ENCODE assay signal across 22 cellular contexts in genomic region chr10:32244011-32244410, GRCh38.
DNase-seq lines count a peak whose midpoint lies in the region; ATAC-seq lines count a peak whose summit lies in the region.
"Had no signal": no experiment of that assay in that cellular context is flagged by ENCODE, and none has a peak within 500 bp of the region (broad histone marks: within the 10 kb centered on the region; RNA-seq: fewer than 3 reads in every experiment).

No MANE protein-coding gene starts in this region.

- peak overlapping the region; percentile 27 for H3K27ac Mint-ChIP-seq in T-helper 2 cell treated with Interferon-gamma antibody and Interleukin-4, amounts not matched to agents 5 μg/mL and 100 μg/mL, for 36 hours
- H3K27ac Mint-ChIP-seq in activated naive CD4-positive, alpha-beta T cell treated with anti-CD3 and anti-CD28 coated beads, Interleukin-2, amount 50 U/mL, for 72 hours = peak overlapping the region; percentile 70 to 90
- H3K27ac Mint-ChIP-seq in activated T-helper 17 cell treated with anti-CD3 and anti-CD28 coated beads, Interleukin-2, amount 50 U/mL, for 72 hours = peak overlapping the region; percentile 91
- peak overlapping the region; percentile 45 for H3K27ac Mint-ChIP-seq in stimulated activated memory B cell treated with anti-CD40 and anti-IgM and Interleukin-4, amounts not matched to agents 10 μg/mL and 1 μg/mL and 100 μg/mL, for 72 hours
- H3K27ac Mint-ChIP-seq: B cell, HFFc6 had no signal

- no peak overlapping the region for H3K4me3 Mint-ChIP-seq in T-helper 2 cell treated with Interferon-gamma antibody and Interleukin-4, amounts not matched to agents 5 μg/mL and 100 μg/mL, for 36 hours
- peak overlapping the region; percentile 49 for H3K4me3 Mint-ChIP-seq in activated T-helper 17 cell treated with anti-CD3 and anti-CD28 coated beads, Interleukin-2, amount 50 U/mL, for 72 hours
- H3K4me3 Mint-ChIP-seq in stimulated activated memory B cell treated with anti-CD40 and anti-IgM and Interleukin-4, amounts not matched to agents 10 μg/mL and 1 μg/mL and 100 μg/mL, for 72 hours = no peak overlapping the region
- H3K4me3 Mint-ChIP-seq: B cell, HFFc6 had no signal

- no peaks in the 10 kb centered on the region for H3K36me3 Mint-ChIP-seq in T-helper 2 cell treated with Interferon-gamma antibody and Interleukin-4, amounts not matched to agents 5 μg/mL and 100 μg/mL, for 36 hours (ENCODE audit: low read depth)
- no peaks in the 10 kb centered on the region for H3K36me3 Mint-ChIP-seq in activated naive CD4-positive, alpha-beta T cell treated with anti-CD3 and anti-CD28 coated beads, Interleukin-2, amount 50 U/mL, for 72 hours
- peaks cover 6% of the 10 kb centered on the region for H3K36me3 Mint-ChIP-seq in activated T-helper 17 cell treated with anti-CD3 and anti-CD28 coated beads, Interleukin-2, amount 50 U/mL, for 72 hours (ENCODE audit: low read depth)
- H3K36me3 Mint-ChIP-seq in stimulated activated memory B cell treated with anti-CD40 and anti-IgM and Interleukin-4, amounts not matched to agents 10 μg/mL and 1 μg/mL and 100 μg/mL, for 72 hours = no peaks in the 10 kb centered on the region

- no peak for DNase-seq in T-helper 2 cell treated with Interferon-gamma antibody and Interleukin-4, amounts not matched to agents 5 μg/mL and 100 μg/mL, for 36 hours (ENCODE audit: low spot score)
- no peak for DNase-seq in T-helper 2 cell
- DNase-seq in activated naive CD4-positive, alpha-beta T cell treated with anti-CD3 and anti-CD28 coated beads, Interleukin-2, amount 50 U/mL, for 72 hours (ENCODE audit: low spot score in 2 of 2) = no peak
- no peak for DNase-seq in activated naive CD4-positive, alpha-beta T cell (lab: John Stamatoyannopoulos, UW)
- DNase-seq in NCI-H1694 treated with DMSO at 0.1 percent for 48 hours (lab: John Stamatoyannopoulos, UW) = no peak
- DNase-seq in DMS 273 treated with DMSO at 0.1 percent for 48 hours (lab: John Stamatoyannopoulos, UW) = no peak
- DNase-seq: 8988T, H7, HFFc6, KBM-7, MV-4-11, NCI-H1417, NCI-H187 treated with DMSO at 0.1 percent for 48 hours, NCI-H2227 treated with DMSO at 0.1 percent for 48 hours, NCI-H510A treated with DMSO at 0.1 percent for 48 hours, NCI-H774, OCI-M1, RPMI8226 had no signal

- no peaks in the 10 kb centered on the region for H3K9me3 Mint-ChIP-seq in T-helper 2 cell treated with Interferon-gamma antibody and Interleukin-4, amounts not matched to agents 5 μg/mL and 100 μg/mL, for 36 hours
- no peaks in the 10 kb centered on the region for H3K9me3 Mint-ChIP-seq in activated naive CD4-positive, alpha-beta T cell treated with anti-CD3 and anti-CD28 coated beads, Interleukin-2, amount 50 U/mL, for 72 hours
- no peaks in the 10 kb centered on the region for H3K9me3 Mint-ChIP-seq in activated T-helper 17 cell treated with anti-CD3 and anti-CD28 coated beads, Interleukin-2, amount 50 U/mL, for 72 hours
- H3K9me3 Mint-ChIP-seq in stimulated activated memory B cell treated with anti-CD40 and anti-IgM and Interleukin-4, amounts not matched to agents 10 μg/mL and 1 μg/mL and 100 μg/mL, for 72 hours = no peaks in the 10 kb centered on the region
- H3K9me3 Mint-ChIP-seq: HFFc6 had no signal

- no peak for ATAC-seq in activated naive CD4-positive, alpha-beta T cell treated with anti-CD3 and anti-CD28 coated beads, Interleukin-2, amount 50 U/mL, for 72 hours
- no peak for ATAC-seq in activated T-helper 17 cell treated with anti-CD3 and anti-CD28 coated beads, Interleukin-2, amount 50 U/mL, for 72 hours (replicated peaks)
- no peak for ATAC-seq in stimulated activated memory B cell treated with anti-CD40 and anti-IgM and Interleukin-4, amounts not matched to agents 10 μg/mL and 1 μg/mL and 100 μg/mL, for 72 hours
- ATAC-seq: HepG2 had no signal

- peaks cover 13% of the 10 kb centered on the region for H3K4me1 Mint-ChIP-seq in T-helper 2 cell treated with Interferon-gamma antibody and Interleukin-4, amounts not matched to agents 5 μg/mL and 100 μg/mL, for 36 hours (ENCODE audit: low read depth)
- H3K4me1 Mint-ChIP-seq in activated T-helper 17 cell treated with anti-CD3 and anti-CD28 coated beads, Interleukin-2, amount 50 U/mL, for 72 hours = peaks cover 12% of the 10 kb centered on the region
- peaks cover 7% of the 10 kb centered on the region for H3K4me1 Mint-ChIP-seq in stimulated activated memory B cell treated with anti-CD40 and anti-IgM and Interleukin-4, amounts not matched to agents 10 μg/mL and 1 μg/mL and 100 μg/mL, for 72 hours
- H3K4me1 Mint-ChIP-seq: B cell had no signal

- H3K27me3 Mint-ChIP-seq in T-helper 2 cell treated with Interferon-gamma antibody and Interleukin-4, amounts not matched to agents 5 μg/mL and 100 μg/mL, for 36 hours (ENCODE audit: low read depth) = no peaks in the 10 kb centered on the region
- no peaks in the 10 kb centered on the region for H3K27me3 Mint-ChIP-seq in activated T-helper 17 cell treated with anti-CD3 and anti-CD28 coated beads, Interleukin-2, amount 50 U/mL, for 72 hours
- H3K27me3 Mint-ChIP-seq in stimulated activated memory B cell treated with anti-CD40 and anti-IgM and Interleukin-4, amounts not matched to agents 10 μg/mL and 1 μg/mL and 100 μg/mL, for 72 hours = peaks cover 17% of the 10 kb centered on the region

Comparison
In these comparisons a context has a peak if more than half of its experiments do, and no peak if none do; other contexts are left out.
1. H3K27ac Mint-ChIP-seq: peak in every context shown above with its lines; median percentile 91 in activated T-helper 17 cell treated with anti-CD3 and anti-CD28 coated beads, Interleukin-2, amount 50 U/mL, for 72 hours; 80 in activated naive CD4-positive, alpha-beta T cell treated with anti-CD3 and anti-CD28 coated beads, Interleukin-2, amount 50 U/mL, for 72 hours; 45 in stimulated activated memory B cell treated with anti-CD40 and anti-IgM and Interleukin-4, amounts not matched to agents 10 μg/mL and 1 μg/mL and 100 μg/mL, for 72 hours; 27 in T-helper 2 cell treated with Interferon-gamma antibody and Interleukin-4, amounts not matched to agents 5 μg/mL and 100 μg/mL, for 36 hours.